Comparison of ENCODE assay signal across 11 cellular contexts in the genomic region with DNA sequence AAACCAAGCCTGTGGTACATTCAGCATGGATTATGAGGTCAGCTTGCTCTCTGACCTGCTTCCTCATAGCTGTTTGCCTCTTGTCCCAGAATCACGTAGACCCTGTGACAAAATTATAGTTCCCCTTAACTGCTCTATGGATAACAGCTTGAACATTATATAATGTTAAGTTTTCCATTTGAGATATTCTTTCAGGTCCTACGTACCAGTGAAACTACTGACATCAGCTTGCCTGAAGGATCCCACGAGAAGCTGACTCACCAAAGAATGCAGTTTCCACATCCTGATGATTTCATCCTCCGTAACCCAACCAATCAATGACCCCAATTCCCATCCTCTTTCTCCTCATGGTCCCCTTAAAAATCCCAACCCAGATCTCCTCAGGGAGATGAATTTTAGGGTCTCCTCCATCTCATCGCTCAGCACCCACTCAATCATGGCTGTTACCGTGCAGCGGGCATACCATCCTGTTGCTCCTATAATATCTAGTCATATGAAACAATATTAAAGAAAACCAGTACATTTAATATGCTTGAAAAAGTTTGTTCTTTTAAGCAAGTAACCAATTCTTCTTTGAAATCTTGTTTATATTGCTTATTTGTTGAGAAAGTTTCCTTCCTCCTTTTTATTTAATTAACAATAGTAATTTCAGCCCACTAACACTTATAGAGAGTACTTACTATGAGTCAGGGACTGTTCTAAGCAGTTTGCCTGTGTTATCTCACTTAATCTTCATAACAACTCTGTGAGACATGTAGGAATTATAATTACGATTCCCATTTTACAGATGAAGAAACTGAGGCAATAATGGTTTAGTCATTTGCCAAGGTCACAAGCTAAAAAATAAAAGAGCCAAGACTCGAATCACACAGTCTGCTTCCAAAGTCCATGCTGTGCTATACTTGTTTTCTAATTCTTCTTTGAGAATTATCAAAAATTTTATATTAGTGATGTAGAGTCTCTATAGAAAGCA. TPM values are rescaled to one million over a fixed set of nuclear protein-coding genes. Genes with fewer than 3 reads are reported as not detected.
DNase-seq lines count a peak whose midpoint lies in the region; ATAC-seq, FAIRE-seq and TF ChIP-seq lines count a peak whose summit lies in the region.
"Had no signal": no experiment of that assay in that cellular context is flagged by ENCODE, and none has a peak within 500 bp of the region (broad histone marks: within the 10 kb centered on the region; RNA-seq: fewer than 3 reads in every experiment).

No MANE protein-coding gene starts in this region.

- ATAC-seq in HG03571 (IDR thresholded peaks at IDR 0.05; ENCODE audit: unreplicated experiment) (no peak), right cardiac atrium (no peak)

- H3K27ac ChIP-seq in right cardiac atrium (ENCODE audit: low read length): no peak overlapping the region

- TF ChIP-seq CTCF in GM10266 (IDR thresholded peaks at IDR 0.05; ENCODE audit: control insufficient read depth, insufficient read depth, low read depth, missing control alignments): no peak

- H3K9me3 ChIP-seq in right cardiac atrium (ENCODE audit: control insufficient read depth, low read length): no peaks in the 10 kb centered on the region

- H3K4me3 ChIP-seq in right cardiac atrium (ENCODE audit: low read length): no peak overlapping the region

- H3K27me3 ChIP-seq in right cardiac atrium (ENCODE audit: control insufficient read depth, insufficient read depth): no peaks in the 10 kb centered on the region

- no peaks in the 10 kb centered on the region for H3K4me1 ChIP-seq in right cardiac atrium (ENCODE audit: control insufficient read depth, insufficient read depth, low read length)

- 72% methylated on average over 9 of the region's 9 CpGs for WGBS in right cardiac atrium

- peak; percentile 93 for FAIRE-seq in RCC 7860 (lab: Jason Lieb, UNC)

- DNase-seq in COLO829 (ENCODE audit: low spot score) (peak; percentile 27), RCC 7860 (ENCODE audit: low spot score) (peak; percentile 80), dedifferentiated amniotic fluid mesenchymal stem cell (ENCODE audit: extremely low spot score) (peak; percentile 74), non-pigmented ciliary epithelial cell (ENCODE audit: low read depth) (peak; percentile 88), NCI-H69 (lab: John Stamatoyannopoulos, UW) (no peak), GM10266 (ENCODE audit: extremely low spot score) (no peak), right cardiac atrium (no peak)
- DNase-seq: DND-41; NCI-H2081; stimulated activated naive CD4-positive, alpha-beta T cell had no signal

- intact Hi-C loops in right cardiac atrium (cut with DNase I): loop anchor here in 3 of 4 donors (10.0 kb wide), 4 partner anchors 78 to 392 kb away; partner anchors contain the start of gene KMO (in 1 of the 3)

RNA-seq across cellular contexts. Expression of gene CHML, which starts 27.4 kb away (rescaled TPM):
- total RNA-seq in right cardiac atrium: 1 to 10 TPM; 4.1 to 7.8 (median 4.7) TPM
- 1.1 TPM for polyA plus RNA-seq in right cardiac atrium

RNA-seq across cellular contexts. Expression of gene OPN3, which starts 27.4 kb away (rescaled TPM):
- 1 to 10 TPM; 4.4 to 8.2 (median 7.0) TPM for total RNA-seq in right cardiac atrium
- polyA plus RNA-seq in right cardiac atrium: 7.2 TPM

RNA-seq across cellular contexts. Expression of gene WDR64, which starts 39.3 kb away (rescaled TPM):
- under 1 TPM in 2 of 4 donors, not detected in 2; 0.29 to 0.54 TPM for total RNA-seq in right cardiac atrium
- not detected for polyA plus RNA-seq in right cardiac atrium

Comparison
In these comparisons a context has a peak if more than half of its experiments do, and no peak if none do; other contexts are left out.
1. DNase-seq: peak in COLO829 (single experiment), RCC 7860 (single experiment), dedifferentiated amniotic fluid mesenchymal stem cell (single experiment) and non-pigmented ciliary epithelial cell (single experiment); none in NCI-H69 (single experiment), GM10266 (single experiment) and right cardiac atrium (0 of 3).